In the genomic region with DNA sequence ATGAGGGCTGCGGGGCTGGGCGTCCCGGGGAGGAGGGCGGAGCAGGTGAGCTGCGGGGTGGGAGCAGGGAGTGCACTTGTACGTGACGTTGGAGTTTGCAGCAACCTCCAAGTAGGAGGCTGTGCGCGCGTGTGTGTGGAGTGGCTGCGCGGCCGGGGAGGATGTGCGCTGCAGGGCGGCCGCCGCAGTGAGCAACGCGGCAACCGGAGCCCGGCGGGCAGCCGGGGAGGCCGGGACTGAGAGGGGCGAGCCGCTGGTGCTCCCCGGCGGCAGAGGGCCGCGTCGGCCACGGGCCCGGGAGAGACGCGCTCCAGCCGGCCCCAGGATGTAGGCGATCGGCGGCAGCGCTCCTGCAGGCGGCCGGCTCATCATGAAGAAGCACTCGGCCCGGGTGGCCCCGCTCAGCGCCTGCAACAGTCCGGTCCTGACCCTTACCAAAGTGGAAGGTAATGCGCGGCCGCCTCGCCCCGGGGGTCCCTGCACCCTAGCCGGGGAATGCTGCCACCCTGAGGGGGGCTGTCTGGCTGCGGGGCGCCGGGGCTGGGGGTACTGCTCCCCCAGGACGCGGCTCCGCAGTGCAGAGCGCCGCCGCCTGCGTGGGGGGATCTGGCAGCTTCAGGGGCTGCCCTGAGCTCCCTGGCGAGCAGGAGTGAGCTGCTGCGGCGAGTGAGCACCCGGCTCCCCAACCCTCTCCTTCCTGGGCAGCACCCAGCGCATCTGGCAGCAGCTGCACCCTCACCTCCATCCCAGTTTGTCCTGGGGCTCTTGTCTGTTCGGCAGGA, we compare ENCODE assay signal across 1 cellular context.
TF ChIP-seq lines count a peak whose summit lies in the region.

No MANE protein-coding gene starts in this region.

TF ChIP-seq in HEK293, 187 proteins besides CTCF, POLR2A, EP300 and RAD21 (continued from another document and continues in another):
- no peak for TF ChIP-seq ZNF221 (tag by site-specific recombination; IDR thresholded peaks at IDR 0.05; ENCODE audit: borderline replicate concordance)
- no peak for TF ChIP-seq ZNF677 (tag by site-specific recombination; IDR thresholded peaks at IDR 0.05)
- TF ChIP-seq ZNF623 (tag by site-specific recombination; IDR thresholded peaks at IDR 0.05), result no peak
- TF ChIP-seq, protein P1, sequence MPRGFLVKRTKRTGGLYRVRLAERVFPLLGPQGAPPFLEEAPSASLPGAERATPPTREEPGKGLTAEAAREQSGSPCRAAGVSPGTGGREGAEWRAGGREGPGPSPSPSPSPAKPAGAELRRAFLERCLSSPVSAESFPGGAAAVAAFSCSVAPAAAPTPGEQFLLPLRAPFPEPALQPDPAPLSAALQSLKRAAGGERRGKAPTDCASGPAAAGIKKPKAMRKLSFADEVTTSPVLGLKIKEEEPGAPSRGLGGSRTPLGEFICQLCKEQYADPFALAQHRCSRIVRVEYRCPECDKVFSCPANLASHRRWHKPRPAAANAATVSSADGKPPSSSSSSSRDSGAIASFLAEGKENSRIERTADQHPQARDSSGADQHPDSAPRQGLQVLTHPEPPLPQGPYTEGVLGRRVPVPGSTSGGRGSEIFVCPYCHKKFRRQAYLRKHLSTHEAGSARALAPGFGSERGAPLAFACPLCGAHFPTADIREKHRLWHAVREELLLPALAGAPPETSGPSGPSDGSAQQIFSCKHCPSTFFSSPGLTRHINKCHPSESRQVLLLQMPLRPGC (tag by site-specific recombination; IDR thresholded peaks at IDR 0.05), result no peak
- TF ChIP-seq KLF9 (tag by site-specific recombination; IDR thresholded peaks at IDR 0.05; ENCODE audit: low read depth), result no peak
- TF ChIP-seq, protein P2, sequence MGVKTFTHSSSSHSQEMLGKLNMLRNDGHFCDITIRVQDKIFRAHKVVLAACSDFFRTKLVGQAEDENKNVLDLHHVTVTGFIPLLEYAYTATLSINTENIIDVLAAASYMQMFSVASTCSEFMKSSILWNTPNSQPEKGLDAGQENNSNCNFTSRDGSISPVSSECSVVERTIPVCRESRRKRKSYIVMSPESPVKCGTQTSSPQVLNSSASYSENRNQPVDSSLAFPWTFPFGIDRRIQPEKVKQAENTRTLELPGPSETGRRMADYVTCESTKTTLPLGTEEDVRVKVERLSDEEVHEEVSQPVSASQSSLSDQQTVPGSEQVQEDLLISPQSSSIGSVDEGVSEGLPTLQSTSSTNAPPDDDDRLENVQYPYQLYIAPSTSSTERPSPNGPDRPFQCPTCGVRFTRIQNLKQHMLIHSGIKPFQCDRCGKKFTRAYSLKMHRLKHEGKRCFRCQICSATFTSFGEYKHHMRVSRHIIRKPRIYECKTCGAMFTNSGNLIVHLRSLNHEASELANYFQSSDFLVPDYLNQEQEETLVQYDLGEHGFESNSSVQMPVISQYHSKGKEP (tag by site-specific recombination; IDR thresholded peaks at IDR 0.05), result no peak
- no peak for TF ChIP-seq ZBTB48 (tag by site-specific recombination; IDR thresholded peaks at IDR 0.05)
- TF ChIP-seq, protein P3, sequence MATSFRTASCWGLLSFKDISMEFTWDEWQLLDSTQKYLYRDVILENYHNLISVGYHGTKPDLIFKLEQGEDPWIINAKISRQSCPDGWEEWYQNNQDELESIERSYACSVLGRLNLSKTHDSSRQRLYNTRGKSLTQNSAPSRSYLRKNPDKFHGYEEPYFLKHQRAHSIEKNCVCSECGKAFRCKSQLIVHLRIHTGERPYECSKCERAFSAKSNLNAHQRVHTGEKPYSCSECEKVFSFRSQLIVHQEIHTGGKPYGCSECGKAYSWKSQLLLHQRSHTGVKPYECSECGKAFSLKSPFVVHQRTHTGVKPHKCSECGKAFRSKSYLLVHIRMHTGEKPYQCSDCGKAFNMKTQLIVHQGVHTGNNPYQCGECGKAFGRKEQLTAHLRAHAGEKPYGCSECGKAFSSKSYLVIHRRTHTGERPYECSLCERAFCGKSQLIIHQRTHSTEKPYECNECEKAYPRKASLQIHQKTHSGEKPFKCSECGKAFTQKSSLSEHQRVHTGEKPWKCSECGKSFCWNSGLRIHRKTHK (tag by site-specific recombination; IDR thresholded peaks at IDR 0.05), result no peak
- TF ChIP-seq, protein P4, sequence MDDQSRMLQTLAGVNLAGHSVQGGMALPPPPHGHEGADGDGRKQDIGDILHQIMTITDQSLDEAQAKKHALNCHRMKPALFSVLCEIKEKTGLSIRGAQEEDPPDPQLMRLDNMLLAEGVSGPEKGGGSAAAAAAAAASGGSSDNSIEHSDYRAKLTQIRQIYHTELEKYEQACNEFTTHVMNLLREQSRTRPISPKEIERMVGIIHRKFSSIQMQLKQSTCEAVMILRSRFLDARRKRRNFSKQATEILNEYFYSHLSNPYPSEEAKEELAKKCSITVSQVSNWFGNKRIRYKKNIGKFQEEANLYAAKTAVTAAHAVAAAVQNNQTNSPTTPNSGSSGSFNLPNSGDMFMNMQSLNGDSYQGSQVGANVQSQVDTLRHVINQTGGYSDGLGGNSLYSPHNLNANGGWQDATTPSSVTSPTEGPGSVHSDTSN (CRISPR knock-in tag; IDR thresholded peaks at IDR 0.05), result no peak
- TF ChIP-seq ZIC2 (tag by site-specific recombination; IDR thresholded peaks at IDR 0.05), result peak; percentile 75
- TF ChIP-seq, protein P5, sequence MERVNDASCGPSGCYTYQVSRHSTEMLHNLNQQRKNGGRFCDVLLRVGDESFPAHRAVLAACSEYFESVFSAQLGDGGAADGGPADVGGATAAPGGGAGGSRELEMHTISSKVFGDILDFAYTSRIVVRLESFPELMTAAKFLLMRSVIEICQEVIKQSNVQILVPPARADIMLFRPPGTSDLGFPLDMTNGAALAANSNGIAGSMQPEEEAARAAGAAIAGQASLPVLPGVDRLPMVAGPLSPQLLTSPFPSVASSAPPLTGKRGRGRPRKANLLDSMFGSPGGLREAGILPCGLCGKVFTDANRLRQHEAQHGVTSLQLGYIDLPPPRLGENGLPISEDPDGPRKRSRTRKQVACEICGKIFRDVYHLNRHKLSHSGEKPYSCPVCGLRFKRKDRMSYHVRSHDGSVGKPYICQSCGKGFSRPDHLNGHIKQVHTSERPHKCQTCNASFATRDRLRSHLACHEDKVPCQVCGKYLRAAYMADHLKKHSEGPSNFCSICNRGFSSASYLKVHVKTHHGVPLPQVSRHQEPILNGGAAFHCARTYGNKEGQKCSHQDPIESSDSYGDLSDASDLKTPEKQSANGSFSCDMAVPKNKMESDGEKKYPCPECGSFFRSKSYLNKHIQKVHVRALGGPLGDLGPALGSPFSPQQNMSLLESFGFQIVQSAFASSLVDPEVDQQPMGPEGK (tag by site-specific recombination; IDR thresholded peaks at IDR 0.05), result no peak
- TF ChIP-seq, protein P6, sequence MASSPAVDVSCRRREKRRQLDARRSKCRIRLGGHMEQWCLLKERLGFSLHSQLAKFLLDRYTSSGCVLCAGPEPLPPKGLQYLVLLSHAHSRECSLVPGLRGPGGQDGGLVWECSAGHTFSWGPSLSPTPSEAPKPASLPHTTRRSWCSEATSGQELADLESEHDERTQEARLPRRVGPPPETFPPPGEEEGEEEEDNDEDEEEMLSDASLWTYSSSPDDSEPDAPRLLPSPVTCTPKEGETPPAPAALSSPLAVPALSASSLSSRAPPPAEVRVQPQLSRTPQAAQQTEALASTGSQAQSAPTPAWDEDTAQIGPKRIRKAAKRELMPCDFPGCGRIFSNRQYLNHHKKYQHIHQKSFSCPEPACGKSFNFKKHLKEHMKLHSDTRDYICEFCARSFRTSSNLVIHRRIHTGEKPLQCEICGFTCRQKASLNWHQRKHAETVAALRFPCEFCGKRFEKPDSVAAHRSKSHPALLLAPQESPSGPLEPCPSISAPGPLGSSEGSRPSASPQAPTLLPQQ (tag by site-specific recombination; IDR thresholded peaks at IDR 0.05), result no peak
- TF ChIP-seq ZSCAN30 (tag by site-specific recombination; IDR thresholded peaks at IDR 0.05), result peak; percentile 23; the same call in 1 of the 2 replicates
- TF ChIP-seq ZFP69B (tag by site-specific recombination; IDR thresholded peaks at IDR 0.05), result no peak
- TF ChIP-seq KLF10 (tag by site-specific recombination; IDR thresholded peaks at IDR 0.05), result no peak
- no peak for TF ChIP-seq ZNF610 (tag by site-specific recombination; IDR thresholded peaks at IDR 0.05; ENCODE audit: borderline replicate concordance)
- TF ChIP-seq, protein P7, sequence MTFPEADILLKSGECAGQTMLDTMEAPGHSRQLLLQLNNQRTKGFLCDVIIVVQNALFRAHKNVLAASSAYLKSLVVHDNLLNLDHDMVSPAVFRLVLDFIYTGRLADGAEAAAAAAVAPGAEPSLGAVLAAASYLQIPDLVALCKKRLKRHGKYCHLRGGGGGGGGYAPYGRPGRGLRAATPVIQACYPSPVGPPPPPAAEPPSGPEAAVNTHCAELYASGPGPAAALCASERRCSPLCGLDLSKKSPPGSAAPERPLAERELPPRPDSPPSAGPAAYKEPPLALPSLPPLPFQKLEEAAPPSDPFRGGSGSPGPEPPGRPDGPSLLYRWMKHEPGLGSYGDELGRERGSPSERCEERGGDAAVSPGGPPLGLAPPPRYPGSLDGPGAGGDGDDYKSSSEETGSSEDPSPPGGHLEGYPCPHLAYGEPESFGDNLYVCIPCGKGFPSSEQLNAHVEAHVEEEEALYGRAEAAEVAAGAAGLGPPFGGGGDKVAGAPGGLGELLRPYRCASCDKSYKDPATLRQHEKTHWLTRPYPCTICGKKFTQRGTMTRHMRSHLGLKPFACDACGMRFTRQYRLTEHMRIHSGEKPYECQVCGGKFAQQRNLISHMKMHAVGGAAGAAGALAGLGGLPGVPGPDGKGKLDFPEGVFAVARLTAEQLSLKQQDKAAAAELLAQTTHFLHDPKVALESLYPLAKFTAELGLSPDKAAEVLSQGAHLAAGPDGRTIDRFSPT (tag by site-specific recombination; IDR thresholded peaks at IDR 0.05), result no peak
- no peak for TF ChIP-seq ZNF302 (tag by site-specific recombination; IDR thresholded peaks at IDR 0.05; ENCODE audit: low read depth)
- TF ChIP-seq TCF7L2 (IDR thresholded peaks at IDR 0.05; ENCODE audit: borderline replicate concordance, low read depth, low read length), result no peak
- TF ChIP-seq ZNF433 (tag by site-specific recombination; IDR thresholded peaks at IDR 0.05; ENCODE audit: low read depth), result no peak
- TF ChIP-seq, protein P8, sequence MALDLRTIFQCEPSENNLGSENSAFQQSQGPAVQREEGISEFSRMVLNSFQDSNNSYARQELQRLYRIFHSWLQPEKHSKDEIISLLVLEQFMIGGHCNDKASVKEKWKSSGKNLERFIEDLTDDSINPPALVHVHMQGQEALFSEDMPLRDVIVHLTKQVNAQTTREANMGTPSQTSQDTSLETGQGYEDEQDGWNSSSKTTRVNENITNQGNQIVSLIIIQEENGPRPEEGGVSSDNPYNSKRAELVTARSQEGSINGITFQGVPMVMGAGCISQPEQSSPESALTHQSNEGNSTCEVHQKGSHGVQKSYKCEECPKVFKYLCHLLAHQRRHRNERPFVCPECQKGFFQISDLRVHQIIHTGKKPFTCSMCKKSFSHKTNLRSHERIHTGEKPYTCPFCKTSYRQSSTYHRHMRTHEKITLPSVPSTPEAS (tag by site-specific recombination; IDR thresholded peaks at IDR 0.05), result 0 out of 2 replicates have a peak, but pooled peaks have one; percentile 42
- TF ChIP-seq ZNF324 (tag by site-specific recombination; IDR thresholded peaks at IDR 0.05), result no peak
- TF ChIP-seq, protein P9, sequence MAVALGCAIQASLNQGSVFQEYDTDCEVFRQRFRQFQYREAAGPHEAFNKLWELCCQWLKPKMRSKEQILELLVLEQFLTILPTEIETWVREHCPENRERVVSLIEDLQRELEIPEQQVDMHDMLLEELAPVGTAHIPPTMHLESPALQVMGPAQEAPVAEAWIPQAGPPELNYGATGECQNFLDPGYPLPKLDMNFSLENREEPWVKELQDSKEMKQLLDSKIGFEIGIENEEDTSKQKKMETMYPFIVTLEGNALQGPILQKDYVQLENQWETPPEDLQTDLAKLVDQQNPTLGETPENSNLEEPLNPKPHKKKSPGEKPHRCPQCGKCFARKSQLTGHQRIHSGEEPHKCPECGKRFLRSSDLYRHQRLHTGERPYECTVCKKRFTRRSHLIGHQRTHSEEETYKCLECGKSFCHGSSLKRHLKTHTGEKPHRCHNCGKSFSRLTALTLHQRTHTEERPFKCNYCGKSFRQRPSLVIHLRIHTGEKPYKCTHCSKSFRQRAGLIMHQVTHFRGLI (tag by site-specific recombination; IDR thresholded peaks at IDR 0.05), result no peak
- TF ChIP-seq ZNF133 (tag by site-specific recombination; IDR thresholded peaks at IDR 0.05), result peak; percentile 52; the same call in 1 of the 2 replicates
- TF ChIP-seq ZBTB17 (tag by site-specific recombination; IDR thresholded peaks at IDR 0.05), result peak; percentile 59
- no peak for TF ChIP-seq ZNF521 (tag by site-specific recombination; IDR thresholded peaks at IDR 0.05)
- TF ChIP-seq ZNF473 (tag by site-specific recombination; IDR thresholded peaks at IDR 0.05), result no peak
- no peak for TF ChIP-seq ZNF16 (tag by site-specific recombination; IDR thresholded peaks at IDR 0.05; ENCODE audit: low read depth)
- TF ChIP-seq GLI4 (tag by site-specific recombination; IDR thresholded peaks at IDR 0.05), result no peak
- no peak for TF ChIP-seq ZNF350 (tag by site-specific recombination; IDR thresholded peaks at IDR 0.05)
- TF ChIP-seq, protein P10, sequence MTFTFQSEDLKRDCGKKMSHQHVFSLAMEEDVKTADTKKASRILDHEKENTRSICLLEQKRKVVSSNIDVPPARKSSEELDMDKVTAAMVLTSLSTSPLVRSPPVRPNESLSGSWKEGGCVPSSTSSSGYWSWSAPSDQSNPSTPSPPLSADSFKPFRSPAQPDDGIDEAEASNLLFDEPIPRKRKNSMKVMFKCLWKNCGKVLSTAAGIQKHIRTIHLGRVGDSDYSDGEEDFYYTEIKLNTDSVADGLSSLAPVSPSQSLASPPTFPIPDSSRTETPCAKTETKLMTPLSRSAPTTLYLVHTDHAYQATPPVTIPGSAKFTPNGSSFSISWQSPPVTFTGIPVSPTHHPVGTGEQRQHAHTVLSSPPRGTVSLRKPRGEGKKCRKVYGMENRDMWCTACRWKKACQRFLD (tag by site-specific recombination; IDR thresholded peaks at IDR 0.05), result no peak
- TF ChIP-seq ZNF112 (tag by site-specific recombination; IDR thresholded peaks at IDR 0.05), result no peak
- TF ChIP-seq HOXD13 (CRISPR knock-in tag; IDR thresholded peaks at IDR 0.05; ENCODE audit: borderline replicate concordance), result no peak
- TF ChIP-seq, protein P11, sequence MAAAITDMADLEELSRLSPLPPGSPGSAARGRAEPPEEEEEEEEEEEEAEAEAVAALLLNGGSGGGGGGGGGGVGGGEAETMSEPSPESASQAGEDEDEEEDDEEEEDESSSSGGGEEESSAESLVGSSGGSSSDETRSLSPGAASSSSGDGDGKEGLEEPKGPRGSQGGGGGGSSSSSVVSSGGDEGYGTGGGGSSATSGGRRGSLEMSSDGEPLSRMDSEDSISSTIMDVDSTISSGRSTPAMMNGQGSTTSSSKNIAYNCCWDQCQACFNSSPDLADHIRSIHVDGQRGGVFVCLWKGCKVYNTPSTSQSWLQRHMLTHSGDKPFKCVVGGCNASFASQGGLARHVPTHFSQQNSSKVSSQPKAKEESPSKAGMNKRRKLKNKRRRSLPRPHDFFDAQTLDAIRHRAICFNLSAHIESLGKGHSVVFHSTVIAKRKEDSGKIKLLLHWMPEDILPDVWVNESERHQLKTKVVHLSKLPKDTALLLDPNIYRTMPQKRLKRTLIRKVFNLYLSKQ (tag by site-specific recombination; IDR thresholded peaks at IDR 0.05; ENCODE audit: borderline replicate concordance), result no peak
